ENCODE assay signal across 1 cellular context in genomic region chr3:180119567-180119966, GRCh38.
TF ChIP-seq lines count a peak whose summit lies in the region.

No MANE protein-coding gene starts in this region.

TF ChIP-seq in WTC11, 78 proteins besides CTCF, POLR2A, EP300 and RAD21 (continued from another document):
- TF ChIP-seq ZNF423 (CRISPR knock-in tag; IDR thresholded peaks at IDR 0.05) (no peak), USF2 (CRISPR knock-in tag; IDR thresholded peaks at IDR 0.05) (no peak)
- TF ChIP-seq, protein P1, sequence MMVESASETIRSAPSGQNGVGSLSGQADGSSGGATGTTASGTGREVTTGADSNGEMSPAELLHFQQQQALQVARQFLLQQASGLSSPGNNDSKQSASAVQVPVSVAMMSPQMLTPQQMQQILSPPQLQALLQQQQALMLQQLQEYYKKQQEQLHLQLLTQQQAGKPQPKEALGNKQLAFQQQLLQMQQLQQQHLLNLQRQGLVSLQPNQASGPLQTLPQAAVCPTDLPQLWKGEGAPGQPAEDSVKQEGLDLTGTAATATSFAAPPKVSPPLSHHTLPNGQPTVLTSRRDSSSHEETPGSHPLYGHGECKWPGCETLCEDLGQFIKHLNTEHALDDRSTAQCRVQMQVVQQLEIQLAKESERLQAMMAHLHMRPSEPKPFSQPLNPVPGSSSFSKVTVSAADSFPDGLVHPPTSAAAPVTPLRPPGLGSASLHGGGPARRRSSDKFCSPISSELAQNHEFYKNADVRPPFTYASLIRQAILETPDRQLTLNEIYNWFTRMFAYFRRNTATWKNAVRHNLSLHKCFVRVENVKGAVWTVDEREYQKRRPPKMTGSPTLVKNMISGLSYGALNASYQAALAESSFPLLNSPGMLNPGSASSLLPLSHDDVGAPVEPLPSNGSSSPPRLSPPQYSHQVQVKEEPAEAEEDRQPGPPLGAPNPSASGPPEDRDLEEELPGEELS (CRISPR knock-in tag; IDR thresholded peaks at IDR 0.05): no peak
- TF ChIP-seq, protein P2, sequence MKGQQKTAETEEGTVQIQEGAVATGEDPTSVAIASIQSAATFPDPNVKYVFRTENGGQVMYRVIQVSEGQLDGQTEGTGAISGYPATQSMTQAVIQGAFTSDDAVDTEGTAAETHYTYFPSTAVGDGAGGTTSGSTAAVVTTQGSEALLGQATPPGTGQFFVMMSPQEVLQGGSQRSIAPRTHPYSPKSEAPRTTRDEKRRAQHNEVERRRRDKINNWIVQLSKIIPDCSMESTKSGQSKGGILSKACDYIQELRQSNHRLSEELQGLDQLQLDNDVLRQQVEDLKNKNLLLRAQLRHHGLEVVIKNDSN (CRISPR knock-in tag; IDR thresholded peaks at IDR 0.05): no peak
